ENCODE assay signal across 11 cellular contexts in genomic region chr11:107051332-107051731, GRCh38. TPM values are rescaled to one million over a fixed set of nuclear protein-coding genes. Genes with fewer than 3 reads are reported as not detected.
"Had no signal": no experiment of that assay in that cellular context is flagged by ENCODE, and none has a peak within 500 bp of the region (broad histone marks: within the 10 kb centered on the region; RNA-seq: fewer than 3 reads in every experiment).

No MANE protein-coding gene starts in this region.

RNA-seq across cellular contexts. Expression of gene GUCY1A2, which starts 33.1 kb away (rescaled TPM):
- total RNA-seq: activated B cell treated with CpG ODN at 0.5 μM for 24 hours; activated CD4-positive, alpha-beta memory T cell treated with anti-CD3 and anti-CD28 coated beads for 36 hours; activated CD4-positive, alpha-beta memory T cell treated with anti-CD3 and anti-CD28 coated beads, Interleukin-2, amount 10 ng/mL, durations not matched to agents 7 days and 5 days; activated CD4-positive, alpha-beta T cell treated with anti-CD3 and anti-CD28 coated beads for 36 hours; activated CD4-positive, alpha-beta T cell treated with anti-CD3 and anti-CD28 coated beads, Interleukin-2, amount 10 ng/mL, durations not matched to agents 24 days and 14 days; activated CD4-positive, alpha-beta T cell treated with anti-CD3 and anti-CD28 coated beads, Interleukin-2, amount 10 ng/mL, durations not matched to agents 7 days and 5 days; activated CD8-positive, alpha-beta memory T cell treated with anti-CD3 and anti-CD28 coated beads for 36 hours; activated CD8-positive, alpha-beta memory T cell treated with anti-CD3 and anti-CD28 coated beads, Interleukin-2, amount 10 ng/mL, durations not matched to agents 7 days and 5 days; activated CD8-positive, alpha-beta T cell treated with anti-CD3 and anti-CD28 coated beads for 36 hours; activated CD8-positive, alpha-beta T cell treated with anti-CD3 and anti-CD28 coated beads, Interleukin-2, amount 10 ng/mL, durations not matched to agents 7 days and 5 days; T-helper 1 cell treated with Interleukin-12 subunit alpha and Interleukin-12 subunit beta and Interleukin-4 antibody, amounts not matched to agents 30 ng/mL and 1 ng/mL, for 36 hours had no signal
